In the genomic region with DNA sequence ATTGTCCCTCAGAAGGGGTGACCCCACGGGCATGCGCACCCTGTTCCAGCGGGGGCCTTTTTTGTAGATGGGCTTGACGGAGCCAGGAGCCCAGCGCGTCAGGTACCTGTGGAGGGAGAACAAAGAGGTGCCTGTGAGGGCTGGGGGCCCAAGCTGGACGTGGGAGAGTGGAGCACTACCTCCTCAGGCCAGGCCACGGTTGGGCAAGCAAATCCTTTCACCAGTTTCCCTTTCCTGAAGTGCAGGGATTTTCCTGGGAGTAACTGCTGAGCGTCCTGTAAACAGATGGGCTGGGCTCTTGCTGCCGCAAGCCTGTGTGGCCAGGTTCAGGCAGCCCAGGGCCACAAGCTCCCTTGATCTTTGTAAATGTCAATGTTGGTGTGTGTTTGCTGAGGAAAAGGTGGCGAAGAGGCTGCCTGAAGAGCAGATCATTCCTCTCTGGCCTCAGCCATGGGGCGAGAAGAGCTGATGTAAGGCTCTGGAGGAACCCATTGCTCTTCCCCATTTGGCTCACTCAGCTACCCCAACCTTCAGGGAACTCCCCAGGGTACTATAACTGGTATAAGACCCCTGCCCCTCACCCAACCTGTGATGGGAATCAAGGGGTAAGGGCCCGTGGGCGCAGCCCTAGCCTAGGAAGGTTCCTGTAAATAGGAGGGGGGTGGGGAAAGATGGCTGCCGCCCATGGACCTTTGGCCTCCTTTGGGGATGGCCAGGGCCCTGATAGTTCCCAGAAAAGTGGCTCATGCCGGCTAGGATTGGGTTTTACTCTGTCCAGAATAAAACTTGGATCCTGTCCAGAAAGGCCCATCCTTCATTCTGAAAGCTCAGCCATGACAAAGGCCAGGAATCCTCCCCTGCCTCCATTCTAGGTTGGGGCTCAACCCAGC, we compare ENCODE assay signal across 1 cellular context.
A peak's percentile ranks its signal among the peaks of the same experiment; 100 is the strongest.
TF ChIP-seq lines count a peak whose summit lies in the region.

No MANE protein-coding gene starts in this region.

TF ChIP-seq in HepG2, 621 proteins besides CTCF, POLR2A, EP300 and RAD21 (continued from another document and continues in another):
- TF ChIP-seq GMEB1 (CRISPR knock-in tag; IDR thresholded peaks at IDR 0.05; ENCODE audit: borderline replicate concordance) (no peak; the same call in 1 of the 2 replicates), BORCS8-MEF2B (CRISPR knock-in tag; IDR thresholded peaks at IDR 0.05) (peak; percentile 79; the same call in 1 of the 2 replicates), ZFP91 (CRISPR knock-in tag; IDR thresholded peaks at IDR 0.05; ENCODE audit: borderline replicate concordance) (peak; percentile 78; the same call in 1 of the 2 replicates), ZNF709 (CRISPR knock-in tag; IDR thresholded peaks at IDR 0.05) (no peak), MTA1 (CRISPR knock-in tag; IDR thresholded peaks at IDR 0.05; ENCODE audit: borderline replicate concordance) (peak; percentile 96), ZSCAN25 (CRISPR knock-in tag; IDR thresholded peaks at IDR 0.05) (peak; percentile 89), ZNF564 (CRISPR knock-in tag; IDR thresholded peaks at IDR 0.05) (no peak), CC2D1A (CRISPR knock-in tag; IDR thresholded peaks at IDR 0.05) (peak; percentile 54; the same call in 1 of the 2 replicates), ZNF34 (CRISPR knock-in tag; IDR thresholded peaks at IDR 0.05; ENCODE audit: borderline replicate concordance) (no peak), ZUFSP (CRISPR knock-in tag; IDR thresholded peaks at IDR 0.05; ENCODE audit: borderline replicate concordance) (no peak), ZNF749 (CRISPR knock-in tag; IDR thresholded peaks at IDR 0.05; ENCODE audit: borderline replicate concordance) (peak; percentile 42; the same call in 1 of the 2 replicates), MXI1 (IDR thresholded peaks at IDR 0.05; ENCODE audit: borderline replicate concordance, low read depth, low read length) (peak; percentile 71; the same call in 1 of the 3 replicates), ZNF574 (CRISPR knock-in tag; IDR thresholded peaks at IDR 0.05) (peak; percentile 76), ZNF136 (CRISPR knock-in tag; IDR thresholded peaks at IDR 0.05; ENCODE audit: low read depth) (peak; percentile 59; the same call in 1 of the 2 replicates), ZNF605 (CRISPR knock-in tag; IDR thresholded peaks at IDR 0.05) (peak; percentile 92), ZNF7 (CRISPR knock-in tag; IDR thresholded peaks at IDR 0.05) (no peak), FOXP1 (IDR thresholded peaks at IDR 0.05) (peak; percentile 45; the same call in 1 of the 2 replicates), FOXP1 (CRISPR knock-in tag; IDR thresholded peaks at IDR 0.05) (peak; percentile 97), RBM22 (optimal IDR thresholded peaks at IDR 0.05; ENCODE audit: low read length) (no peak), SRY (CRISPR knock-in tag; IDR thresholded peaks at IDR 0.05) (no peak), PRMT3 (CRISPR knock-in tag; IDR thresholded peaks at IDR 0.05; ENCODE audit: borderline replicate concordance, low read depth) (no peak), ZNF740 (CRISPR knock-in tag; IDR thresholded peaks at IDR 0.05) (no peak), NFKB2 (CRISPR knock-in tag; IDR thresholded peaks at IDR 0.05; ENCODE audit: borderline replicate concordance) (peak; percentile 25; the same call in 1 of the 2 replicates), SMARCE1 (IDR thresholded peaks at IDR 0.05; ENCODE audit: borderline replicate concordance) (no peak), ZNF766 (CRISPR knock-in tag; IDR thresholded peaks at IDR 0.05; ENCODE audit: borderline replicate concordance) (no peak), MIER2 (CRISPR knock-in tag; IDR thresholded peaks at IDR 0.05) (no peak; the same call in 1 of the 2 replicates)
- TF ChIP-seq, protein P1, sequence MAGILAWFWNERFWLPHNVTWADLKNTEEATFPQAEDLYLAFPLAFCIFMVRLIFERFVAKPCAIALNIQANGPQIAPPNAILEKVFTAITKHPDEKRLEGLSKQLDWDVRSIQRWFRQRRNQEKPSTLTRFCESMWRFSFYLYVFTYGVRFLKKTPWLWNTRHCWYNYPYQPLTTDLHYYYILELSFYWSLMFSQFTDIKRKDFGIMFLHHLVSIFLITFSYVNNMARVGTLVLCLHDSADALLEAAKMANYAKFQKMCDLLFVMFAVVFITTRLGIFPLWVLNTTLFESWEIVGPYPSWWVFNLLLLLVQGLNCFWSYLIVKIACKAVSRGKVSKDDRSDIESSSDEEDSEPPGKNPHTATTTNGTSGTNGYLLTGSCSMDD (CRISPR knock-in tag; IDR thresholded peaks at IDR 0.05): no peak
- TF ChIP-seq, protein P2, sequence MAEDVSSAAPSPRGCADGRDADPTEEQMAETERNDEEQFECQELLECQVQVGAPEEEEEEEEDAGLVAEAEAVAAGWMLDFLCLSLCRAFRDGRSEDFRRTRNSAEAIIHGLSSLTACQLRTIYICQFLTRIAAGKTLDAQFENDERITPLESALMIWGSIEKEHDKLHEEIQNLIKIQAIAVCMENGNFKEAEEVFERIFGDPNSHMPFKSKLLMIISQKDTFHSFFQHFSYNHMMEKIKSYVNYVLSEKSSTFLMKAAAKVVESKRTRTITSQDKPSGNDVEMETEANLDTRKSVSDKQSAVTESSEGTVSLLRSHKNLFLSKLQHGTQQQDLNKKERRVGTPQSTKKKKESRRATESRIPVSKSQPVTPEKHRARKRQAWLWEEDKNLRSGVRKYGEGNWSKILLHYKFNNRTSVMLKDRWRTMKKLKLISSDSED (CRISPR knock-in tag; IDR thresholded peaks at IDR 0.05): no peak
- TF ChIP-seq, protein P3, sequence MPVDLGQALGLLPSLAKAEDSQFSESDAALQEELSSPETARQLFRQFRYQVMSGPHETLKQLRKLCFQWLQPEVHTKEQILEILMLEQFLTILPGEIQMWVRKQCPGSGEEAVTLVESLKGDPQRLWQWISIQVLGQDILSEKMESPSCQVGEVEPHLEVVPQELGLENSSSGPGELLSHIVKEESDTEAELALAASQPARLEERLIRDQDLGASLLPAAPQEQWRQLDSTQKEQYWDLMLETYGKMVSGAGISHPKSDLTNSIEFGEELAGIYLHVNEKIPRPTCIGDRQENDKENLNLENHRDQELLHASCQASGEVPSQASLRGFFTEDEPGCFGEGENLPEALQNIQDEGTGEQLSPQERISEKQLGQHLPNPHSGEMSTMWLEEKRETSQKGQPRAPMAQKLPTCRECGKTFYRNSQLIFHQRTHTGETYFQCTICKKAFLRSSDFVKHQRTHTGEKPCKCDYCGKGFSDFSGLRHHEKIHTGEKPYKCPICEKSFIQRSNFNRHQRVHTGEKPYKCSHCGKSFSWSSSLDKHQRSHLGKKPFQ (CRISPR knock-in tag; IDR thresholded peaks at IDR 0.05; ENCODE audit: insufficient replicate concordance): peak; percentile 72
- TF ChIP-seq, protein P4, sequence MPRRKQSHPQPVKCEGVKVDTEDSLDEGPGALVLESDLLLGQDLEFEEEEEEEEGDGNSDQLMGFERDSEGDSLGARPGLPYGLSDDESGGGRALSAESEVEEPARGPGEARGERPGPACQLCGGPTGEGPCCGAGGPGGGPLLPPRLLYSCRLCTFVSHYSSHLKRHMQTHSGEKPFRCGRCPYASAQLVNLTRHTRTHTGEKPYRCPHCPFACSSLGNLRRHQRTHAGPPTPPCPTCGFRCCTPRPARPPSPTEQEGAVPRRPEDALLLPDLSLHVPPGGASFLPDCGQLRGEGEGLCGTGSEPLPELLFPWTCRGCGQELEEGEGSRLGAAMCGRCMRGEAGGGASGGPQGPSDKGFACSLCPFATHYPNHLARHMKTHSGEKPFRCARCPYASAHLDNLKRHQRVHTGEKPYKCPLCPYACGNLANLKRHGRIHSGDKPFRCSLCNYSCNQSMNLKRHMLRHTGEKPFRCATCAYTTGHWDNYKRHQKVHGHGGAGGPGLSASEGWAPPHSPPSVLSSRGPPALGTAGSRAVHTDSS (CRISPR knock-in tag; conservative IDR thresholded peaks at IDR 0.05): no peak
